8 cellular contexts compared by ENCODE assay signal in the genomic region with DNA sequence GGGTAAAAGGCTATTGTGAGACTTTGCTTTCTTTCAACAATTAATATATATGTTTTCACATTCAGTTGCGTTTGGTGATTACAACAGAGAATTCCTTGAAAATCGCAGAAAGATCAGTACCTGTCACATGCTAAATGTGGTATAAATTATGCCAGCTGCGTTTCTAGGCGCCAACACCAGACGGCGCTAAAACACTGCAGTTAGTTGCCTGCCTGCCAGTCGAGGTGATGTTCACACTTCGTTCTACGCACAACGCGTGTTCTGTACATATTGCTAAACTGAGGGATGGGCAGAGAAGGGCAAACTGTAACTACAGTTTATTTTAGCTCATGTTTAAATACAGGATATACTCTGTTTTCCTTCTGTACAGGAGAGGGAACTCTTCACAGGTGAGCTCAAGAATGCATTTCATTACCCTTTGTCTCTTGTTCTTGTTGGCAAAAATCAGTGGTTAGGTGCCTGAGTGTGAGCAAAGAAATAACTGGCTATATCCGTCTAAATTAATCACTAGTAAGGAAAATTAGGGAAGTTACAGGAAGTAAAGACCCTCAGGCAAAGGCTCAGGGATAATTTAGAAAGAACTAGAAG.
A peak's percentile ranks its signal among the peaks of the same experiment; 100 is the strongest.
DNase-seq lines count a peak whose midpoint lies in the region; ATAC-seq and TF ChIP-seq lines count a peak whose summit lies in the region.

No MANE protein-coding gene starts in this region.

- H3K27ac ChIP-seq in spleen, result no peak overlapping the region

- H3K36me3 ChIP-seq in spleen, result no peaks in the 10 kb centered on the region

- H3K4me1 ChIP-seq in spleen, result no peaks in the 10 kb centered on the region

- TF ChIP-seq POLR2A in spleen (IDR thresholded peaks at IDR 0.05), result no peak

- intact Hi-C loops in spleen (cut with DNase I; ENCODE audit: low total_unique reads), result no loop called here

- H3K27me3 ChIP-seq in spleen (replicated peaks in 1 of 7), result no peaks in the 10 kb centered on the region

- H3K4me3 ChIP-seq in spleen, result no peak overlapping the region

- peak in 6 of 11 experiments; percentile 26 to 45 (median 36) for TF ChIP-seq CTCF in spleen (IDR thresholded peaks at IDR 0.05 in 8 of 11, conservative IDR thresholded peaks at IDR 0.05 in 3 of 11)

- H3K9me3 ChIP-seq in spleen, result no peaks in the 10 kb centered on the region

- WGBS in spleen, 5 donors, result 13 to 21% (median 16%) methylated on average over 12 of the region's 12 CpGs

- DNase-seq in DMS114 treated with DMSO at 0.1 percent for 48 hours (lab: John Stamatoyannopoulos, UW; ENCODE audit: unreplicated experiment), result peak; percentile 1
- peak; percentile 42 for DNase-seq in NCI-H1694 treated with DMSO at 0.1 percent for 48 hours (lab: John Stamatoyannopoulos, UW)
- DNase-seq in amniotic epithelial cell (ENCODE audit: low read depth), result peak; percentile 40
- peak in 39 of 51 donors; percentile 1 to 64 (median 20) for DNase-seq in hypothalamus (lab: John Stamatoyannopoulos, UW)
- no peak for DNase-seq in spleen
- no peak for DNase-seq in activated effector memory CD4-positive, alpha-beta T cell treated with anti-CD3 and anti-CD28 coated beads, Interleukin-2, amount 50 U/mL, for 16 hours

- ATAC-seq in GM21423 (IDR thresholded peaks at IDR 0.05; ENCODE audit: unreplicated experiment), result peak; percentile 64
- no peak for ATAC-seq in HG03469 (IDR thresholded peaks at IDR 0.05; ENCODE audit: unreplicated experiment)

Comparison
In these comparisons a context has a peak if more than half of its experiments do, and no peak if none do; other contexts are left out.
1. DNase-seq: peak in DMS114 treated with DMSO at 0.1 percent for 48 hours (single experiment), NCI-H1694 treated with DMSO at 0.1 percent for 48 hours (single experiment), amniotic epithelial cell (single experiment) and hypothalamus (39 of 51); none in spleen (single experiment) and activated effector memory CD4-positive, alpha-beta T cell treated with anti-CD3 and anti-CD28 coated beads, Interleukin-2, amount 50 U/mL, for 16 hours (single experiment).